9 cellular contexts compared by ENCODE assay signal in the genomic region with DNA sequence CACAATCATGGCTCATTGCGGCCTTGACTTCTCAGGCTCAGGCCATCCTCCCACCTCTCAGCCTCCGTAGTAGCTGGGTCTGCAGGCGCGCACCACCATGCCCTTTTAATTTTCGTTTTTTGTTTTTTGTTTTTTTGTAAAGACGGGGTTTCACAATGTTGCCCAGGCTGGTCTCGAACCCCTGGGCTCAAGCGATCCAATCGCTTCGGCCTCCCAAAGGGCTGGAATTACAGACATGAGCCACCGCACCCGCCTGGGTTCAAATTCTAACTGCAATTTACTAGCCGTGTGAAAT. TPM values are rescaled to one million over a fixed set of nuclear protein-coding genes. Genes with fewer than 3 reads are reported as not detected.
A peak's percentile ranks its signal among the peaks of the same experiment; 100 is the strongest.
DNase-seq lines count a peak whose midpoint lies in the region; ATAC-seq, FAIRE-seq and TF ChIP-seq lines count a peak whose summit lies in the region.
"Had no signal": no experiment of that assay in that cellular context is flagged by ENCODE, and none has a peak within 500 bp of the region (broad histone marks: within the 10 kb centered on the region; RNA-seq: fewer than 3 reads in every experiment).

No MANE protein-coding gene starts in this region.

- TF ChIP-seq CTCF in H1 (IDR thresholded peaks at IDR 0.05; ENCODE audit: control extremely low read depth in 1 of 3, insufficient read depth in 1 of 3, low read depth in 1 of 3, low read length in 3 of 3) (no peak), neural progenitor cell (IDR thresholded peaks at IDR 0.05) (no peak)

- no peak for TF ChIP-seq EP300 in H1 (IDR thresholded peaks at IDR 0.05; ENCODE audit: borderline replicate concordance in 1 of 2, low read depth in 2 of 2, low read length in 2 of 2)

- H2BK5ac ChIP-seq in H1 (ENCODE audit: low read depth, low read length) = peak overlapping the region; percentile 67

- H3K56ac ChIP-seq in H1 (replicated peaks; ENCODE audit: insufficient read length, low read depth, low read length) = no peak overlapping the region

- no peak overlapping the region for H3K14ac ChIP-seq in H1 (ENCODE audit: insufficient read length)

- peak overlapping the region; percentile 81 for H4K5ac ChIP-seq in H1 (ENCODE audit: insufficient read length, low read depth, low read length)

- H4K20me1 ChIP-seq in Karpas-422 (ENCODE audit: insufficient read depth, low read depth, low read length) (no peaks in the 10 kb centered on the region), H1 (replicated peaks in 1 of 2; ENCODE audit: control insufficient read depth in 1 of 2, insufficient read depth in 2 of 2, low read length in 2 of 2) (peaks cover 6 to 9% of the 10 kb centered on the region in 2 experiments), neural progenitor cell (ENCODE audit: low read depth) (peaks cover 37% of the 10 kb centered on the region)

- peak overlapping the region in 2 of 3 donors; percentile 27 to 95 for H3K27ac Mint-ChIP-seq in CD4-positive, CD25-positive, alpha-beta regulatory T cell
- peak overlapping the region; percentile 58 for H3K27ac Mint-ChIP-seq in neural progenitor cell

- no peak overlapping the region for H2BK120ac ChIP-seq in H1 (replicated peaks; ENCODE audit: low read depth, low read length)

- peak overlapping the region; percentile 94; the same call in 1 of the 2 replicates for H2BK15ac ChIP-seq in H1 (ENCODE audit: low read length)

- H3K9me3 Mint-ChIP-seq in CD4-positive, CD25-positive, alpha-beta regulatory T cell = no peaks in the 10 kb centered on the region
- no peaks in the 10 kb centered on the region for H3K9me3 Mint-ChIP-seq in neural progenitor cell

- no peaks in the 10 kb centered on the region for H3K9me3 ChIP-seq in CD4-positive, CD25-positive, alpha-beta regulatory T cell (ENCODE audit: control insufficient read depth in 2 of 2, low read length in 2 of 2)
- H3K9me3 ChIP-seq in Karpas-422 (ENCODE audit: low read length) (no peaks in the 10 kb centered on the region), H1 (ENCODE audit: insufficient read depth in 2 of 2, low read depth in 1 of 2, low read length in 1 of 2) (no peaks in the 10 kb centered on the region), neural progenitor cell (ENCODE audit: low read depth) (no peaks in the 10 kb centered on the region)

- no peak overlapping the region for H2AK5ac ChIP-seq in H1 (ENCODE audit: low read depth, low read length)

- no peaks in the 10 kb centered on the region for H3K9me2 ChIP-seq in Karpas-422 (replicated peaks; ENCODE audit: insufficient read depth, low read length)

- H3K18ac ChIP-seq in H1 (ENCODE audit: extremely low read depth, low read length) = peak overlapping the region; percentile 89

- POLR2A ChIA-PET in H1 (lab: Charles Lee; ENCODE audit: partially characterized antibody) = interaction anchor here (0.6 to 2.0 kb wide), 17 partner anchors 8 to 194 kb away, joined by 3 to 15 read pairs (median 5); partner anchors contain the start of genes C2orf81, DCTN1, MTHFD2 and WBP1

- H3K23me2 ChIP-seq in H1 (ENCODE audit: low read depth, low read length) = peaks cover 6% of the 10 kb centered on the region

- CTCF ChIA-PET in H1 (lab: Charles Lee; ENCODE audit: partially characterized antibody) = interaction anchor here (0.6 to 6.1 kb wide), 16 partner anchors 8 to 437 kb away, joined by 3 to 49 read pairs (median 6); partner anchors contain the start of genes DCTN1 and WBP1

- TF ChIP-seq POLR2A in H1 (IDR thresholded peaks at IDR 0.05; ENCODE audit: control extremely low read depth in 1 of 2, low read depth in 2 of 2, low read length in 2 of 2) = no peak

- no peak overlapping the region for H3K4me3 ChIP-seq in CD4-positive, CD25-positive, alpha-beta regulatory T cell (ENCODE audit: low read depth, low read length)
- peak overlapping the region; percentile 93 for H3K4me3 ChIP-seq in Karpas-422 (ENCODE audit: low read length)
- peak overlapping the region in 3 of 4 experiments; percentile 86 to 93 (median 88); a peak in 5 of 8 replicates for H3K4me3 ChIP-seq in H1 (ENCODE audit: extremely low read depth in 1 of 4, insufficient read depth in 2 of 4, low read depth in 3 of 4, low read length in 4 of 4)
- no peak overlapping the region for H3K4me3 ChIP-seq in neural progenitor cell

- H3K36me3 Mint-ChIP-seq in CD4-positive, CD25-positive, alpha-beta regulatory T cell = no peaks in the 10 kb centered on the region
- H3K36me3 Mint-ChIP-seq in neural progenitor cell = no peaks in the 10 kb centered on the region

- TF ChIP-seq RAD21 in H1 (IDR thresholded peaks at IDR 0.05 in 1 of 2, conservative IDR thresholded peaks at IDR 0.05 in 1 of 2; ENCODE audit: low read depth in 2 of 2, low read length in 2 of 2) = no peak

- FAIRE-seq in H1 (lab: Jason Lieb, UNC) = no peak
- FAIRE-seq: islet of Langerhans had no signal

- ATAC-seq in CD4-positive, CD25-positive, alpha-beta regulatory T cell (ENCODE audit: low read depth in 2 of 2) = no peak
- no peak for ATAC-seq in HG03457 (IDR thresholded peaks at IDR 0.05; ENCODE audit: unreplicated experiment)

- peaks cover 6 to 9% (median 7%) of the 10 kb centered on the region in 4 donors for H3K4me1 Mint-ChIP-seq in CD4-positive, CD25-positive, alpha-beta regulatory T cell
- H3K4me1 Mint-ChIP-seq in neural progenitor cell = peaks cover 4% of the 10 kb centered on the region

- no peak overlapping the region for H3K4ac ChIP-seq in H1 (replicated peaks; ENCODE audit: insufficient read length, low read depth, low read length)

- H3K23ac ChIP-seq in H1 (ENCODE audit: insufficient read length) = no peak overlapping the region

- no peaks in the 10 kb centered on the region for H3K36me3 ChIP-seq in CD4-positive, CD25-positive, alpha-beta regulatory T cell (ENCODE audit: control insufficient read depth, insufficient read depth, low read length)
- H3K36me3 ChIP-seq in Karpas-422 (ENCODE audit: insufficient read depth, low read length) = no peaks in the 10 kb centered on the region
- H3K36me3 ChIP-seq in H1 (ENCODE audit: control insufficient read depth in 2 of 4, insufficient read depth in 4 of 4, low read length in 3 of 4) = no peaks in the 10 kb centered on the region
- no peaks in the 10 kb centered on the region for H3K36me3 ChIP-seq in neural progenitor cell

- 0 out of 2 replicates have a peak overlapping the region, but pooled peaks have one; percentile 71 for H2BK12ac ChIP-seq in H1 (ENCODE audit: low read depth, low read length)

- H3K9ac ChIP-seq in Karpas-422 (ENCODE audit: low read length) (peak overlapping the region; percentile 89), H1 (replicated peaks in 1 of 4; ENCODE audit: extremely low read depth in 1 of 4, low read depth in 3 of 4, low read length in 3 of 4) (no peak overlapping the region), neural progenitor cell (no peak overlapping the region)

- no peak overlapping the region for H3K4me3 Mint-ChIP-seq in CD4-positive, CD25-positive, alpha-beta regulatory T cell
- H3K4me3 Mint-ChIP-seq in neural progenitor cell = no peak overlapping the region

- peak overlapping the region; percentile 86 for H3K4me2 ChIP-seq in Karpas-422 (ENCODE audit: low read depth, low read length, poor library complexity, severe bottlenecking)
- H3K4me2 ChIP-seq in H1 (ENCODE audit: insufficient read depth in 1 of 2, low read depth in 2 of 2, low read length in 2 of 2) = peak overlapping the region; percentile 90 to 92; a peak in 3 of 4 replicates
- H3K4me2 ChIP-seq in neural progenitor cell = peak overlapping the region; percentile 91

- H3K27me3 ChIP-seq in CD4-positive, CD25-positive, alpha-beta regulatory T cell (ENCODE audit: control insufficient read depth, insufficient read depth, low read length) = peaks cover 7% of the 10 kb centered on the region
- H3K27me3 ChIP-seq in Karpas-422 (ENCODE audit: low read length) = no peaks in the 10 kb centered on the region
- H3K27me3 ChIP-seq in H1 (replicated peaks in 1 of 4; ENCODE audit: control insufficient read depth in 3 of 4, extremely low read depth in 1 of 4, insufficient read depth in 3 of 4, low read length in 3 of 4) = no peaks in the 10 kb centered on the region
- H3K27me3 ChIP-seq in neural progenitor cell = no peaks in the 10 kb centered on the region

- H4K91ac ChIP-seq in H1 (replicated peaks; ENCODE audit: insufficient read length, low read length) = peak overlapping the region; percentile 83

- H2AFZ ChIP-seq in Karpas-422 (ENCODE audit: low read length) (peak overlapping the region; percentile 66), H1 (ENCODE audit: low read length) (peak overlapping the region; percentile 65), neural progenitor cell (replicated peaks) (peak overlapping the region; percentile 65)

- peaks cover 6% of the 10 kb centered on the region for H3F3A ChIP-seq in neural progenitor cell (ENCODE audit: low read depth)

- H3K4me1 ChIP-seq in CD4-positive, CD25-positive, alpha-beta regulatory T cell (ENCODE audit: control insufficient read depth, insufficient read depth, low read length, poor library complexity, severe bottlenecking) = peaks cover 24% of the 10 kb centered on the region
- peaks cover 28% of the 10 kb centered on the region for H3K4me1 ChIP-seq in Karpas-422 (ENCODE audit: low read length)
- H3K4me1 ChIP-seq in H1 (replicated peaks in 1 of 4; ENCODE audit: control insufficient read depth in 3 of 4, insufficient read depth in 4 of 4, low read length in 3 of 4) = peaks cover 0 to 3% (median 0%) of the 10 kb centered on the region in 4 experiments; a peak in 4 of 7 replicates
- peaks cover 17% of the 10 kb centered on the region for H3K4me1 ChIP-seq in neural progenitor cell

- 79% methylated on average over 13 of the region's 13 CpGs; no CpG with 5 or more reads in 1 of the 2 experiments for WGBS in H1 (ENCODE audit: extremely low coverage in 1 of 2, insufficient coverage in 1 of 2, insufficient read length in 1 of 2, insufficient replicate concordance in 2 of 2, low coverage in 1 of 2, low lambda C conversion rate in 2 of 2, missing lambda C conversion rate in 1 of 2), 2 experiments

- no peak for DNase-seq in CD4-positive, CD25-positive, alpha-beta regulatory T cell
- DNase-seq in Karpas-422 = no peak
- no peak for DNase-seq in H1 (ENCODE audit: low read depth in 1 of 2, low spot score in 2 of 2)
- DNase-seq in neural progenitor cell (ENCODE audit: low spot score) = no peak
- no peak for DNase-seq in iPS-NIHi7 (ENCODE audit: extremely low spot score)
- DNase-seq in NCI-H187 treated with DMSO at 0.1 percent for 48 hours (lab: John Stamatoyannopoulos, UW) = no peak
- DNase-seq in inferior parietal cortex (ENCODE audit: extremely low spot score) = no peak

- H2BK20ac ChIP-seq in H1 (ENCODE audit: low read length) = no peak overlapping the region

- peaks cover 10% of the 10 kb centered on the region for H3K79me1 ChIP-seq in H1 (ENCODE audit: low read depth, low read length)

- peak overlapping the region; percentile 87; the same call in 1 of the 2 replicates for H4K8ac ChIP-seq in H1 (ENCODE audit: extremely low read depth, insufficient read depth, low read length)

- H3K27ac ChIP-seq in CD4-positive, CD25-positive, alpha-beta regulatory T cell (ENCODE audit: insufficient read depth, low read length, poor library complexity, severe bottlenecking) = no peak overlapping the region
- H3K27ac ChIP-seq in Karpas-422 (ENCODE audit: low read length) = no peak overlapping the region
- H3K27ac ChIP-seq in H1 (ENCODE audit: low read depth, low read length) = no peak overlapping the region
- H3K27ac ChIP-seq in neural progenitor cell = no peak overlapping the region

- peaks cover 21% of the 10 kb centered on the region for H3K27me3 Mint-ChIP-seq in CD4-positive, CD25-positive, alpha-beta regulatory T cell
- peaks cover 4% of the 10 kb centered on the region for H3K27me3 Mint-ChIP-seq in neural progenitor cell (ENCODE audit: insufficient read depth, low read depth)

- H3K79me2 ChIP-seq in Karpas-422 (ENCODE audit: low read length) (peaks cover 42% of the 10 kb centered on the region), H1 (ENCODE audit: control insufficient read depth in 1 of 2, insufficient read depth in 2 of 2, low read length in 2 of 2) (peaks cover 15 to 39% of the 10 kb centered on the region in 2 experiments), neural progenitor cell (ENCODE audit: low read depth) (peaks cover 41% of the 10 kb centered on the region)

RNA-seq across cellular contexts. Expression of gene DCTN1, which starts 12.3 kb away (rescaled TPM):
- 83.5 TPM for total RNA-seq in CD4-positive, CD25-positive, alpha-beta regulatory T cell
- polyA plus RNA-seq in CD4-positive, CD25-positive, alpha-beta regulatory T cell = 10 to 100 TPM; 42.9 to 58.9 (median 47.0) TPM
- 95.0 and 96.4 TPM in 2 replicates for total RNA-seq in Karpas-422 (2014; rRNA removed; shearing (Covaris generic); ENCODE audit: low replicate concordance)
- 156 and 162 TPM in 2 replicates for total RNA-seq in H1 (2021; fragmentation: NEBNext Ultra II Directional; extraction: Animal tissue kit (Norgen Biotek cat#: 25700))
- 105 and 155 TPM in 2 replicates for polyA plus RNA-seq in H1 (2011; rRNA removed)
- 107 TPM for polyA plus RNA-seq in H1 (2011; cell fraction: cytosol; rRNA removed)
- polyA plus RNA-seq in H1 (2011; cell fraction: nucleus; rRNA removed) = 222 TPM
- polyA plus RNA-seq in H1 (2012, experiment 1 of 2) = 144 to 178 TPM (median 168 TPM) in 4 replicates
- 77.0 TPM for polyA plus RNA-seq in H1 (2012, experiment 2 of 2)
- 149 TPM for polyA plus RNA-seq in H1 (2013, experiment 1 of 2)
- 148 TPM for polyA plus RNA-seq in H1 (2013, experiment 2 of 2)
- 217 and 218 TPM in 2 replicates for polyA minus RNA-seq in H1 (2011; rRNA and poly(A)+ RNA removed)
- polyA minus RNA-seq in H1 (2011; cell fraction: cytosol; rRNA and poly(A)+ RNA removed) = 97.6 TPM
- polyA minus RNA-seq in H1 (2011; cell fraction: nucleus; rRNA and poly(A)+ RNA removed) = 96.6 TPM
- total RNA-seq in neural progenitor cell (ENCODE audit: low replicate concordance) = 100 and 134 TPM in 2 replicates

RNA-seq across cellular contexts. Expression of gene C2orf81, which starts 29.0 kb away (rescaled TPM):
- 1.1 TPM for total RNA-seq in CD4-positive, CD25-positive, alpha-beta regulatory T cell
- 1 to 10 TPM; 1.2 to 3.9 (median 2.3) TPM for polyA plus RNA-seq in CD4-positive, CD25-positive, alpha-beta regulatory T cell
- total RNA-seq in Karpas-422 (2014; rRNA removed; shearing (Covaris generic); ENCODE audit: low replicate concordance) = 3.8 and 7.6 TPM in 2 replicates
- 3.3 and 3.8 TPM in 2 replicates for total RNA-seq in H1 (2021; fragmentation: NEBNext Ultra II Directional; extraction: Animal tissue kit (Norgen Biotek cat#: 25700))
- polyA plus RNA-seq in H1 (2011; rRNA removed) = 1.6 and 2.4 TPM in 2 replicates
- polyA plus RNA-seq in H1 (2011; cell fraction: cytosol; rRNA removed) = 1.8 TPM
- 2.2 TPM for polyA plus RNA-seq in H1 (2011; cell fraction: nucleus; rRNA removed)
- 1.8 to 4.0 TPM (median 2.7 TPM) in 4 replicates for polyA plus RNA-seq in H1 (2012, experiment 1 of 2)
- 2.5 TPM for polyA plus RNA-seq in H1 (2012, experiment 2 of 2)
- polyA plus RNA-seq in H1 (2013, experiment 1 of 2) = 1.6 TPM
- polyA plus RNA-seq in H1 (2013, experiment 2 of 2) = 1.6 TPM
- polyA minus RNA-seq in H1 (2011; rRNA and poly(A)+ RNA removed) = 0.73 and 0.82 TPM in 2 replicates
- polyA minus RNA-seq in H1 (2011; cell fraction: cytosol; rRNA and poly(A)+ RNA removed) = 2.1 TPM
- 1.7 TPM for polyA minus RNA-seq in H1 (2011; cell fraction: nucleus; rRNA and poly(A)+ RNA removed)
- 1.8 and 6.0 TPM in 2 replicates for total RNA-seq in neural progenitor cell (ENCODE audit: low replicate concordance)

RNA-seq across cellular contexts. Expression of gene WDR54, which starts 29.1 kb away (rescaled TPM):
- 18.4 TPM for total RNA-seq in CD4-positive, CD25-positive, alpha-beta regulatory T cell
- 10 to 100 TPM; 49.4 to 84.3 (median 59.2) TPM for polyA plus RNA-seq in CD4-positive, CD25-positive, alpha-beta regulatory T cell
- total RNA-seq in Karpas-422 (2014; rRNA removed; shearing (Covaris generic); ENCODE audit: low replicate concordance) = 130 and 239 TPM in 2 replicates
- total RNA-seq in H1 (2021; fragmentation: NEBNext Ultra II Directional; extraction: Animal tissue kit (Norgen Biotek cat#: 25700)) = 41.6 and 45.0 TPM in 2 replicates
- 125 and 142 TPM in 2 replicates for polyA plus RNA-seq in H1 (2011; rRNA removed)
- polyA plus RNA-seq in H1 (2011; cell fraction: cytosol; rRNA removed) = 127 TPM
- 148 TPM for polyA plus RNA-seq in H1 (2011; cell fraction: nucleus; rRNA removed)
- 48.4 to 98.7 TPM (median 88.1 TPM) in 4 replicates for polyA plus RNA-seq in H1 (2012, experiment 1 of 2)
- 87.5 TPM for polyA plus RNA-seq in H1 (2012, experiment 2 of 2)
- 27.2 TPM for polyA plus RNA-seq in H1 (2013, experiment 1 of 2)
- polyA plus RNA-seq in H1 (2013, experiment 2 of 2) = 27.3 TPM
- 107 and 111 TPM in 2 replicates for polyA minus RNA-seq in H1 (2011; rRNA and poly(A)+ RNA removed)
- 53.3 TPM for polyA minus RNA-seq in H1 (2011; cell fraction: cytosol; rRNA and poly(A)+ RNA removed)
- polyA minus RNA-seq in H1 (2011; cell fraction: nucleus; rRNA and poly(A)+ RNA removed) = 41.3 TPM
- 88.1 and 138 TPM in 2 replicates for total RNA-seq in neural progenitor cell (ENCODE audit: low replicate concordance)

RNA-seq across cellular contexts. Expression of gene SLC4A5, which starts 49.2 kb away (rescaled TPM):
- 12.7 TPM for total RNA-seq in CD4-positive, CD25-positive, alpha-beta regulatory T cell
- polyA plus RNA-seq in CD4-positive, CD25-positive, alpha-beta regulatory T cell = under 1 TPM; 0.30 to 0.93 (median 0.62) TPM
- 0.65 and 3.2 TPM in 2 replicates for total RNA-seq in Karpas-422 (2014; rRNA removed; shearing (Covaris generic); ENCODE audit: low replicate concordance)
- total RNA-seq in H1 (2021; fragmentation: NEBNext Ultra II Directional; extraction: Animal tissue kit (Norgen Biotek cat#: 25700)) = 0.52 and 0.86 TPM in 2 replicates
- polyA plus RNA-seq in H1 (2011; rRNA removed) = 0.42 TPM in 2 replicates
- polyA plus RNA-seq in H1 (2011; cell fraction: cytosol; rRNA removed) = 0.62 TPM
- polyA plus RNA-seq in H1 (2011; cell fraction: nucleus; rRNA removed) = 2.2 TPM
- polyA plus RNA-seq in H1 (2012, experiment 1 of 2) = 0.43 to 1.1 TPM (median 0.70 TPM) in 4 replicates
- 0.09 TPM for polyA plus RNA-seq in H1 (2012, experiment 2 of 2)
- 0.39 TPM for polyA plus RNA-seq in H1 (2013, experiment 1 of 2)
- 0.18 TPM for polyA plus RNA-seq in H1 (2013, experiment 2 of 2)
- 0.56 TPM in 1 of 2 replicates, not detected in the other for polyA minus RNA-seq in H1 (2011; rRNA and poly(A)+ RNA removed)
- polyA minus RNA-seq in H1 (2011; cell fraction: cytosol; rRNA and poly(A)+ RNA removed) = not detected
- 3.6 TPM for polyA minus RNA-seq in H1 (2011; cell fraction: nucleus; rRNA and poly(A)+ RNA removed)
- total RNA-seq in neural progenitor cell (ENCODE audit: low replicate concordance) = 1.7 and 2.0 TPM in 2 replicates

RNA-seq across cellular contexts. Expression of gene RTKN, which starts 49.3 kb away (rescaled TPM):
- 0.39 TPM for total RNA-seq in CD4-positive, CD25-positive, alpha-beta regulatory T cell
- under 1 TPM in 2 of 4 donors, not detected in 2; 0.34 TPM for polyA plus RNA-seq in CD4-positive, CD25-positive, alpha-beta regulatory T cell
- total RNA-seq in Karpas-422 (2014; rRNA removed; shearing (Covaris generic); ENCODE audit: low replicate concordance) = 28.1 and 31.5 TPM in 2 replicates
- 53.5 and 54.1 TPM in 2 replicates for total RNA-seq in H1 (2021; fragmentation: NEBNext Ultra II Directional; extraction: Animal tissue kit (Norgen Biotek cat#: 25700))
- 40.2 and 60.1 TPM in 2 replicates for polyA plus RNA-seq in H1 (2011; rRNA removed)
- 41.8 TPM for polyA plus RNA-seq in H1 (2011; cell fraction: cytosol; rRNA removed)
- 119 TPM for polyA plus RNA-seq in H1 (2011; cell fraction: nucleus; rRNA removed)
- polyA plus RNA-seq in H1 (2012, experiment 1 of 2) = 33.1 to 42.6 TPM (median 40.7 TPM) in 4 replicates
- polyA plus RNA-seq in H1 (2012, experiment 2 of 2) = 36.9 TPM
- polyA plus RNA-seq in H1 (2013, experiment 1 of 2) = 31.5 TPM
- 28.8 TPM for polyA plus RNA-seq in H1 (2013, experiment 2 of 2)
- 41.5 and 45.7 TPM in 2 replicates for polyA minus RNA-seq in H1 (2011; rRNA and poly(A)+ RNA removed)
- polyA minus RNA-seq in H1 (2011; cell fraction: cytosol; rRNA and poly(A)+ RNA removed) = 26.3 TPM
- 85.7 TPM for polyA minus RNA-seq in H1 (2011; cell fraction: nucleus; rRNA and poly(A)+ RNA removed)
- 11.4 and 40.0 TPM in 2 replicates for total RNA-seq in neural progenitor cell (ENCODE audit: low replicate concordance)

Comparison
In these comparisons a context has a peak if more than half of its experiments do, and no peak if none do; other contexts are left out.
1. H3K4me3 ChIP-seq: peak in Karpas-422 (single experiment) and H1 (3 of 4); none in CD4-positive, CD25-positive, alpha-beta regulatory T cell (single experiment) and neural progenitor cell (single experiment).
2. Peak in every context shown above with its lines, with median percentiles within 50 percentile points of each other: H2AFZ ChIP-seq and H3K4me2 ChIP-seq.